1 cellular context compared by ENCODE assay signal in genomic region chr1:214551052-214551435, GRCh38.
TF ChIP-seq lines count a peak whose summit lies in the region.

No MANE protein-coding gene starts in this region.

TF ChIP-seq in HepG2, 621 proteins besides CTCF, POLR2A, EP300 and RAD21 (continued from another document and continues in another):
- no peak for TF ChIP-seq AGO1 (IDR thresholded peaks at IDR 0.05; ENCODE audit: low read depth, low read length, poor library complexity, severe bottlenecking)
- TF ChIP-seq SRY (CRISPR knock-in tag; IDR thresholded peaks at IDR 0.05) = 0 out of 2 replicates have a peak, but pooled peaks have one; percentile 56
- peak; percentile 60; the same call in 1 of the 2 replicates for TF ChIP-seq ZNF354B (CRISPR knock-in tag; IDR thresholded peaks at IDR 0.05)
- no peak for TF ChIP-seq ZNF263 (CRISPR knock-in tag; IDR thresholded peaks at IDR 0.05)
- peak; percentile 36; the same call in 1 of the 2 replicates for TF ChIP-seq MXD1 (CRISPR knock-in tag; IDR thresholded peaks at IDR 0.05)
- TF ChIP-seq ZNF766 (CRISPR knock-in tag; IDR thresholded peaks at IDR 0.05; ENCODE audit: borderline replicate concordance) = no peak
- TF ChIP-seq ZNF781 (CRISPR knock-in tag; IDR thresholded peaks at IDR 0.05; ENCODE audit: borderline replicate concordance, not compliant biosample characterization) = no peak
- no peak for TF ChIP-seq SAFB2 (CRISPR knock-in tag; IDR thresholded peaks at IDR 0.05; ENCODE audit: borderline replicate concordance, low read depth)
- TF ChIP-seq, protein P1, sequence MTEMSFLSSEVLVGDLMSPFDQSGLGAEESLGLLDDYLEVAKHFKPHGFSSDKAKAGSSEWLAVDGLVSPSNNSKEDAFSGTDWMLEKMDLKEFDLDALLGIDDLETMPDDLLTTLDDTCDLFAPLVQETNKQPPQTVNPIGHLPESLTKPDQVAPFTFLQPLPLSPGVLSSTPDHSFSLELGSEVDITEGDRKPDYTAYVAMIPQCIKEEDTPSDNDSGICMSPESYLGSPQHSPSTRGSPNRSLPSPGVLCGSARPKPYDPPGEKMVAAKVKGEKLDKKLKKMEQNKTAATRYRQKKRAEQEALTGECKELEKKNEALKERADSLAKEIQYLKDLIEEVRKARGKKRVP (CRISPR knock-in tag; IDR thresholded peaks at IDR 0.05) = 0 out of 4 replicates have a peak, but pooled peaks of 1 of the 2 experiments have one; percentile 42
- TF ChIP-seq JUN (CRISPR knock-in tag; IDR thresholded peaks at IDR 0.05) = no peak
- no peak for TF ChIP-seq ZNF790 (CRISPR knock-in tag; IDR thresholded peaks at IDR 0.05; ENCODE audit: borderline replicate concordance)
- no peak for TF ChIP-seq MIER2 (CRISPR knock-in tag; IDR thresholded peaks at IDR 0.05)
- TF ChIP-seq, protein P2, sequence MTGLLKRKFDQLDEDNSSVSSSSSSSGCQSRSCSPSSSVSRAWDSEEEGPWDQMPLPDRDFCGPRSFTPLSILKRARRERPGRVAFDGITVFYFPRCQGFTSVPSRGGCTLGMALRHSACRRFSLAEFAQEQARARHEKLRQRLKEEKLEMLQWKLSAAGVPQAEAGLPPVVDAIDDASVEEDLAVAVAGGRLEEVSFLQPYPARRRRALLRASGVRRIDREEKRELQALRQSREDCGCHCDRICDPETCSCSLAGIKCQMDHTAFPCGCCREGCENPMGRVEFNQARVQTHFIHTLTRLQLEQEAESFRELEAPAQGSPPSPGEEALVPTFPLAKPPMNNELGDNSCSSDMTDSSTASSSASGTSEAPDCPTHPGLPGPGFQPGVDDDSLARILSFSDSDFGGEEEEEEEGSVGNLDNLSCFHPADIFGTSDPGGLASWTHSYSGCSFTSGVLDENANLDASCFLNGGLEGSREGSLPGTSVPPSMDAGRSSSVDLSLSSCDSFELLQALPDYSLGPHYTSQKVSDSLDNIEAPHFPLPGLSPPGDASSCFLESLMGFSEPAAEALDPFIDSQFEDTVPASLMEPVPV (CRISPR knock-in tag; IDR thresholded peaks at IDR 0.05) = peak; percentile 92; the same call in 1 of the 2 replicates
- no peak for TF ChIP-seq ZSCAN21 (CRISPR knock-in tag; IDR thresholded peaks at IDR 0.05; ENCODE audit: borderline replicate concordance)
- TF ChIP-seq ZNF552 (CRISPR knock-in tag; IDR thresholded peaks at IDR 0.05; ENCODE audit: borderline replicate concordance) = peak; percentile 51; the same call in 1 of the 2 replicates
- TF ChIP-seq, protein P3, sequence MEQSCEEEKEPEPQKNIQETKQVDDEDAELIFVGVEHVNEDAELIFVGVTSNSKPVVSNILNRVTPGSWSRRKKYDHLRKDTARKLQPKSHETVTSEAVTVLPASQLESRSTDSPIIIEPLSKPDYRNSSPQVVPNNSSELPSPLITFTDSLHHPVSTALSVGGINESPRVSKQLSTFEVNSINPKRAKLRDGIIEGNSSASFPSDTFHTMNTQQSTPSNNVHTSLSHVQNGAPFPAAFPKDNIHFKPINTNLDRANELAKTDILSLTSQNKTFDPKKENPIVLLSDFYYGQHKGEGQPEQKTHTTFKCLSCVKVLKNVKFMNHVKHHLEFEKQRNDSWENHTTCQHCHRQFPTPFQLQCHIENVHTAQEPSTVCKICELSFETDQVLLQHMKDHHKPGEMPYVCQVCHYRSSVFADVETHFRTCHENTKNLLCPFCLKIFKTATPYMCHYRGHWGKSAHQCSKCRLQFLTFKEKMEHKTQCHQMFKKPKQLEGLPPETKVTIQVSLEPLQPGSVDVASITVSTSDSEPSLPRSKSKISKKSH (CRISPR knock-in tag; IDR thresholded peaks at IDR 0.05; ENCODE audit: borderline replicate concordance) = no peak; the same call in 1 of the 2 replicates
- TF ChIP-seq WIZ (CRISPR knock-in tag; IDR thresholded peaks at IDR 0.05) = no peak; the same call in 1 of the 2 replicates
- TF ChIP-seq ZNF143 (CRISPR knock-in tag; IDR thresholded peaks at IDR 0.05) = no peak
- no peak for TF ChIP-seq ADNP (CRISPR knock-in tag; IDR thresholded peaks at IDR 0.05)
- no peak for TF ChIP-seq PHB2 (IDR thresholded peaks at IDR 0.05; ENCODE audit: partially characterized antibody)
- TF ChIP-seq HDAC1 (CRISPR knock-in tag; IDR thresholded peaks at IDR 0.05) = peak; percentile 36
- peak; percentile 50; the same call in 1 of the 2 replicates for TF ChIP-seq SP2 (CRISPR knock-in tag; IDR thresholded peaks at IDR 0.05)
- peak; percentile 48 for TF ChIP-seq POGZ (CRISPR knock-in tag; IDR thresholded peaks at IDR 0.05)
- TF ChIP-seq KDM5B (CRISPR knock-in tag; IDR thresholded peaks at IDR 0.05; ENCODE audit: borderline replicate concordance) = peak; percentile 55; the same call in 1 of the 2 replicates
- TF ChIP-seq, protein P4, sequence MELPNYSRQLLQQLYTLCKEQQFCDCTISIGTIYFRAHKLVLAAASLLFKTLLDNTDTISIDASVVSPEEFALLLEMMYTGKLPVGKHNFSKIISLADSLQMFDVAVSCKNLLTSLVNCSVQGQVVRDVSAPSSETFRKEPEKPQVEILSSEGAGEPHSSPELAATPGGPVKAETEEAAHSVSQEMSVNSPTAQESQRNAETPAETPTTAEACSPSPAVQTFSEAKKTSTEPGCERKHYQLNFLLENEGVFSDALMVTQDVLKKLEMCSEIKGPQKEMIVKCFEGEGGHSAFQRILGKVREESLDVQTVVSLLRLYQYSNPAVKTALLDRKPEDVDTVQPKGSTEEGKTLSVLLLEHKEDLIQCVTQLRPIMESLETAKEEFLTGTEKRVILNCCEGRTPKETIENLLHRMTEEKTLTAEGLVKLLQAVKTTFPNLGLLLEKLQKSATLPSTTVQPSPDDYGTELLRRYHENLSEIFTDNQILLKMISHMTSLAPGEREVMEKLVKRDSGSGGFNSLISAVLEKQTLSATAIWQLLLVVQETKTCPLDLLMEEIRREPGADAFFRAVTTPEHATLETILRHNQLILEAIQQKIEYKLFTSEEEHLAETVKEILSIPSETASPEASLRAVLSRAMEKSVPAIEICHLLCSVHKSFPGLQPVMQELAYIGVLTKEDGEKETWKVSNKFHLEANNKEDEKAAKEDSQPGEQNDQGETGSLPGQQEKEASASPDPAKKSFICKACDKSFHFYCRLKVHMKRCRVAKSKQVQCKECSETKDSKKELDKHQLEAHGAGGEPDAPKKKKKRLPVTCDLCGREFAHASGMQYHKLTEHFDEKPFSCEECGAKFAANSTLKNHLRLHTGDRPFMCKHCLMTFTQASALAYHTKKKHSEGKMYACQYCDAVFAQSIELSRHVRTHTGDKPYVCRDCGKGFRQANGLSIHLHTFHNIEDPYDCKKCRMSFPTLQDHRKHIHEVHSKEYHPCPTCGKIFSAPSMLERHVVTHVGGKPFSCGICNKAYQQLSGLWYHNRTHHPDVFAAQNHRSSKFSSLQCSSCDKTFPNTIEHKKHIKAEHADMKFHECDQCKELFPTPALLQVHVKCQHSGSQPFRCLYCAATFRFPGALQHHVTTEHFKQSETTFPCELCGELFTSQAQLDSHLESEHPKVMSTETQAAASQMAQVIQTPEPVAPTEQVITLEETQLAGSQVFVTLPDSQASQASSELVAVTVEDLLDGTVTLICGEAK (IDR thresholded peaks at IDR 0.05) = no peak
- TF ChIP-seq, protein P4 (CRISPR knock-in tag; IDR thresholded peaks at IDR 0.05) = 0 out of 2 replicates have a peak, but pooled peaks have one; percentile 17
- peak; percentile 84; the same call in 1 of the 2 replicates for TF ChIP-seq SNAI1 (CRISPR knock-in tag; IDR thresholded peaks at IDR 0.05; ENCODE audit: borderline replicate concordance)
- TF ChIP-seq, protein P5, sequence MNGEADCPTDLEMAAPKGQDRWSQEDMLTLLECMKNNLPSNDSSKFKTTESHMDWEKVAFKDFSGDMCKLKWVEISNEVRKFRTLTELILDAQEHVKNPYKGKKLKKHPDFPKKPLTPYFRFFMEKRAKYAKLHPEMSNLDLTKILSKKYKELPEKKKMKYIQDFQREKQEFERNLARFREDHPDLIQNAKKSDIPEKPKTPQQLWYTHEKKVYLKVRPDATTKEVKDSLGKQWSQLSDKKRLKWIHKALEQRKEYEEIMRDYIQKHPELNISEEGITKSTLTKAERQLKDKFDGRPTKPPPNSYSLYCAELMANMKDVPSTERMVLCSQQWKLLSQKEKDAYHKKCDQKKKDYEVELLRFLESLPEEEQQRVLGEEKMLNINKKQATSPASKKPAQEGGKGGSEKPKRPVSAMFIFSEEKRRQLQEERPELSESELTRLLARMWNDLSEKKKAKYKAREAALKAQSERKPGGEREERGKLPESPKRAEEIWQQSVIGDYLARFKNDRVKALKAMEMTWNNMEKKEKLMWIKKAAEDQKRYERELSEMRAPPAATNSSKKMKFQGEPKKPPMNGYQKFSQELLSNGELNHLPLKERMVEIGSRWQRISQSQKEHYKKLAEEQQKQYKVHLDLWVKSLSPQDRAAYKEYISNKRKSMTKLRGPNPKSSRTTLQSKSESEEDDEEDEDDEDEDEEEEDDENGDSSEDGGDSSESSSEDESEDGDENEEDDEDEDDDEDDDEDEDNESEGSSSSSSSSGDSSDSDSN (CRISPR knock-in tag; IDR thresholded peaks at IDR 0.05) = peak; percentile 71
- TF ChIP-seq, protein P6, sequence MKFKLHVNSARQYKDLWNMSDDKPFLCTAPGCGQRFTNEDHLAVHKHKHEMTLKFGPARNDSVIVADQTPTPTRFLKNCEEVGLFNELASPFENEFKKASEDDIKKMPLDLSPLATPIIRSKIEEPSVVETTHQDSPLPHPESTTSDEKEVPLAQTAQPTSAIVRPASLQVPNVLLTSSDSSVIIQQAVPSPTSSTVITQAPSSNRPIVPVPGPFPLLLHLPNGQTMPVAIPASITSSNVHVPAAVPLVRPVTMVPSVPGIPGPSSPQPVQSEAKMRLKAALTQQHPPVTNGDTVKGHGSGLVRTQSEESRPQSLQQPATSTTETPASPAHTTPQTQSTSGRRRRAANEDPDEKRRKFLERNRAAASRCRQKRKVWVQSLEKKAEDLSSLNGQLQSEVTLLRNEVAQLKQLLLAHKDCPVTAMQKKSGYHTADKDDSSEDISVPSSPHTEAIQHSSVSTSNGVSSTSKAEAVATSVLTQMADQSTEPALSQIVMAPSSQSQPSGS (CRISPR knock-in tag; IDR thresholded peaks at IDR 0.05) = no peak
- peak; percentile 30; the same call in 1 of the 2 replicates for TF ChIP-seq MXD3 (CRISPR knock-in tag; IDR thresholded peaks at IDR 0.05)
- TF ChIP-seq ETV5 (CRISPR knock-in tag; IDR thresholded peaks at IDR 0.05; ENCODE audit: borderline replicate concordance) = 0 out of 2 replicates have a peak, but pooled peaks have one; percentile 2
- no peak for TF ChIP-seq EHMT2 (IDR thresholded peaks at IDR 0.05; ENCODE audit: borderline replicate concordance, low read depth, low read length)
- TF ChIP-seq ZNF629 (CRISPR knock-in tag; conservative IDR thresholded peaks at IDR 0.05) = peak; percentile 23; the same call in 1 of the 2 replicates
- TF ChIP-seq ESRRA (CRISPR knock-in tag; IDR thresholded peaks at IDR 0.05; ENCODE audit: low read depth) = no peak
- TF ChIP-seq MYC (CRISPR knock-in tag; IDR thresholded peaks at IDR 0.05; ENCODE audit: borderline replicate concordance) = no peak
- TF ChIP-seq SALL1 (CRISPR knock-in tag; IDR thresholded peaks at IDR 0.05) = no peak
- peak; percentile 92 for TF ChIP-seq MYPOP (CRISPR knock-in tag; IDR thresholded peaks at IDR 0.05)
- no peak for TF ChIP-seq RFXAP (CRISPR knock-in tag; IDR thresholded peaks at IDR 0.05; ENCODE audit: borderline replicate concordance)
- no peak for TF ChIP-seq GLMP (CRISPR knock-in tag; IDR thresholded peaks at IDR 0.05; ENCODE audit: borderline replicate concordance)
